Comparison of ENCODE assay signal across 15 cellular contexts in genomic region chrX:42290608-42291007, GRCh38.
DNase-seq lines count a peak whose midpoint lies in the region; ATAC-seq, FAIRE-seq and TF ChIP-seq lines count a peak whose summit lies in the region.
"Had no signal": no experiment of that assay in that cellular context is flagged by ENCODE, and none has a peak within 500 bp of the region (broad histone marks: within the 10 kb centered on the region; RNA-seq: fewer than 3 reads in every experiment).

No MANE protein-coding gene starts in this region.

- H2BK5ac ChIP-seq in H1 (ENCODE audit: low read depth, low read length) = no peak overlapping the region

- H3K4me1 ChIP-seq in H1 (replicated peaks in 1 of 4; ENCODE audit: control insufficient read depth in 3 of 4, insufficient read depth in 4 of 4, low read length in 3 of 4) = no peaks in the 10 kb centered on the region
- H3K4me1 ChIP-seq: colonic mucosa, left ventricle myocardium inferior had no signal

- no peaks in the 10 kb centered on the region; a peak in 2 of 4 replicates for H3K9me3 ChIP-seq in H1 (ENCODE audit: insufficient read depth in 2 of 2, low read depth in 1 of 2, low read length in 1 of 2)
- H3K9me3 ChIP-seq: colonic mucosa, left ventricle myocardium inferior had no signal

- H3K23ac ChIP-seq in H1 (ENCODE audit: insufficient read length) = no peak overlapping the region

- H4K5ac ChIP-seq in H1 (ENCODE audit: insufficient read length, low read depth, low read length) = no peak overlapping the region

- no peak overlapping the region for H2BK15ac ChIP-seq in H1 (ENCODE audit: low read length)

- CTCF ChIA-PET in H1 (lab: Charles Lee; ENCODE audit: partially characterized antibody) = interaction anchor here (1.0 to 1.6 kb wide), 3 partner anchors 34 to 228 kb away, joined by 3 to 4 read pairs (median 3); no protein-coding TSS in a partner anchor

- no peak overlapping the region for H2BK20ac ChIP-seq in H1 (ENCODE audit: low read length)

- H3K56ac ChIP-seq in H1 (replicated peaks; ENCODE audit: insufficient read length, low read depth, low read length) = no peak overlapping the region

- H3K79me2 ChIP-seq in H1 (ENCODE audit: control insufficient read depth in 1 of 2, insufficient read depth in 2 of 2, low read length in 2 of 2) = no peaks in the 10 kb centered on the region

- H3K27ac ChIP-seq in H1 (ENCODE audit: low read depth, low read length) = no peak overlapping the region
- no peak overlapping the region for H3K27ac ChIP-seq in caudate nucleus (ENCODE audit: low read depth, low read length)
- H3K27ac ChIP-seq: colonic mucosa, left ventricle myocardium inferior had no signal

- WGBS in H1 (ENCODE audit: extremely low coverage in 1 of 2, insufficient coverage in 1 of 2, insufficient read length in 1 of 2, insufficient replicate concordance in 2 of 2, low coverage in 1 of 2, low lambda C conversion rate in 2 of 2, missing lambda C conversion rate in 1 of 2), 2 experiments = 75% methylated on average over 1 of the region's 1 CpG; no CpG with 5 or more reads in 1 of the 2 experiments

- H3K14ac ChIP-seq in H1 (ENCODE audit: insufficient read length) = no peak overlapping the region

- no peak overlapping the region for H2BK12ac ChIP-seq in H1 (ENCODE audit: low read depth, low read length)

- no peak overlapping the region for H2BK120ac ChIP-seq in H1 (replicated peaks; ENCODE audit: low read depth, low read length)

- TF ChIP-seq RAD21 in H1 (IDR thresholded peaks at IDR 0.05 in 1 of 2, conservative IDR thresholded peaks at IDR 0.05 in 1 of 2; ENCODE audit: low read depth in 2 of 2, low read length in 2 of 2) = peak; percentile 36 to 58

- POLR2A ChIA-PET in H1 (lab: Charles Lee; ENCODE audit: partially characterized antibody) = no interaction called here

- no peak overlapping the region for H3K4ac ChIP-seq in H1 (replicated peaks; ENCODE audit: insufficient read length, low read depth, low read length)

- peak in 2 of 3 experiments; percentile 35; a peak in 2 of 4 replicates for TF ChIP-seq CTCF in H1 (IDR thresholded peaks at IDR 0.05; ENCODE audit: control extremely low read depth in 1 of 3, insufficient read depth in 1 of 3, low read depth in 1 of 3, low read length in 3 of 3)

- H3K23me2 ChIP-seq in H1 (ENCODE audit: low read depth, low read length) = no peaks in the 10 kb centered on the region

- H3K4me2 ChIP-seq in H1 (ENCODE audit: insufficient read depth in 1 of 2, low read depth in 2 of 2, low read length in 2 of 2) = no peak overlapping the region

- no peak overlapping the region for H2AFZ ChIP-seq in H1 (ENCODE audit: low read length)

- no peak for TF ChIP-seq POLR2A in H1 (IDR thresholded peaks at IDR 0.05; ENCODE audit: control extremely low read depth in 1 of 2, low read depth in 2 of 2, low read length in 2 of 2)

- no peak for ATAC-seq in GM21423 (IDR thresholded peaks at IDR 0.05; ENCODE audit: unreplicated experiment)
- ATAC-seq: Right ventricle myocardium inferior; stimulated activated memory B cell treated with anti-CD40 and anti-IgM and Interleukin-4, amounts not matched to agents 10 μg/mL and 1 μg/mL and 100 μg/mL, for 72 hours had no signal

- H4K8ac ChIP-seq in H1 (ENCODE audit: extremely low read depth, insufficient read depth, low read length) = no peak overlapping the region

- H3K36me3 ChIP-seq in H1 (ENCODE audit: control insufficient read depth in 2 of 4, insufficient read depth in 4 of 4, low read length in 3 of 4) = no peaks in the 10 kb centered on the region
- H3K36me3 ChIP-seq: colonic mucosa, left ventricle myocardium inferior had no signal

- no peak overlapping the region for H3K4me3 ChIP-seq in H1 (ENCODE audit: extremely low read depth in 1 of 4, insufficient read depth in 2 of 4, low read depth in 3 of 4, low read length in 4 of 4)
- H3K4me3 ChIP-seq: colonic mucosa, left ventricle myocardium inferior had no signal

- H2AK5ac ChIP-seq in H1 (ENCODE audit: low read depth, low read length) = no peak overlapping the region

- no peaks in the 10 kb centered on the region for H4K20me1 ChIP-seq in H1 (replicated peaks in 1 of 2; ENCODE audit: control insufficient read depth in 1 of 2, insufficient read depth in 2 of 2, low read length in 2 of 2)

- no peaks in the 10 kb centered on the region for H3K79me1 ChIP-seq in H1 (ENCODE audit: low read depth, low read length)

- peak; percentile 93 for FAIRE-seq in H1 (lab: Jason Lieb, UNC)

- no peak overlapping the region for H3K9ac ChIP-seq in H1 (replicated peaks in 1 of 4; ENCODE audit: extremely low read depth in 1 of 4, low read depth in 3 of 4, low read length in 3 of 4)

- H3K18ac ChIP-seq in H1 (ENCODE audit: extremely low read depth, low read length) = no peak overlapping the region

- TF ChIP-seq EP300 in H1 (IDR thresholded peaks at IDR 0.05; ENCODE audit: borderline replicate concordance in 1 of 2, low read depth in 2 of 2, low read length in 2 of 2) = no peak

- no peaks in the 10 kb centered on the region for H3K27me3 ChIP-seq in H1 (replicated peaks in 1 of 4; ENCODE audit: control insufficient read depth in 3 of 4, extremely low read depth in 1 of 4, insufficient read depth in 3 of 4, low read length in 3 of 4)
- H3K27me3 ChIP-seq: colonic mucosa had no signal

- no peak overlapping the region for H4K91ac ChIP-seq in H1 (replicated peaks; ENCODE audit: insufficient read length, low read length)

- DNase-seq in DMS 273 (lab: John Stamatoyannopoulos, UW; ENCODE audit: unreplicated experiment) (peak; percentile 19), DMS 273 treated with DMSO at 0.1 percent for 48 hours (lab: John Stamatoyannopoulos, UW) (no peak), NAMALWA (ENCODE audit: low spot score) (peak; percentile 23), H1 (ENCODE audit: low read depth in 1 of 2, low spot score in 2 of 2) (no peak), renal cortical epithelial cell (ENCODE audit: low read depth) (peak; percentile 22), NCI-H510A treated with DMSO at 0.1 percent for 48 hours (lab: John Stamatoyannopoulos, UW) (no peak), caudate nucleus (lab: John Stamatoyannopoulos, UW) (no peak)
- DNase-seq: 8988T, activated B cell treated with CpG ODN at 0.5 μM for 24 hours, colonic mucosa, left ventricle myocardium inferior, nucleus accumbens had no signal

Comparison
In these comparisons a context has a peak if more than half of its experiments do, and no peak if none do; other contexts are left out.
1. DNase-seq: peak in DMS 273 (single experiment), NAMALWA (single experiment) and renal cortical epithelial cell (single experiment); none in DMS 273 treated with DMSO at 0.1 percent for 48 hours (single experiment), H1 (0 of 2), NCI-H510A treated with DMSO at 0.1 percent for 48 hours (single experiment) and caudate nucleus (0 of 61).